8 cellular contexts compared by ENCODE assay signal in genomic region chr15:90059208-90059985, GRCh38. TPM values are rescaled to one million over a fixed set of nuclear protein-coding genes. Genes with fewer than 3 reads are reported as not detected.
DNase-seq lines count a peak whose midpoint lies in the region; ATAC-seq and TF ChIP-seq lines count a peak whose summit lies in the region.

No MANE protein-coding gene starts in this region.

- POLR2A ChIA-PET in HCT116 (lab: Charles Lee) = no interaction called here

- TF ChIP-seq CTCF in GM10266 (IDR thresholded peaks at IDR 0.05; ENCODE audit: control insufficient read depth, insufficient read depth, low read depth, missing control alignments) (no peak), HCT116 (IDR thresholded peaks at IDR 0.05 in 2 of 3, conservative IDR thresholded peaks at IDR 0.05 in 1 of 3; ENCODE audit: borderline replicate concordance in 1 of 3, insufficient read depth in 1 of 3, low read depth in 2 of 3, low read length in 2 of 3) (no peak), smooth muscle cell (IDR thresholded peaks at IDR 0.05; ENCODE audit: borderline replicate concordance, insufficient read depth, poor library complexity, severe bottlenecking) (no peak), osteoblast (IDR thresholded peaks at IDR 0.05; ENCODE audit: extremely low read depth, low read depth, low read length) (no peak)

- ATAC-seq in HCT116 = 0 out of 2 replicates have a peak, but pooled peaks have one; percentile 33

- H3F3A ChIP-seq in smooth muscle cell (ENCODE audit: low read depth) = no peaks in the 10 kb centered on the region

- RAD21 ChIA-PET in HCT116 (lab: Charles Lee; ENCODE audit: low non-redundant PET in 1 of 2, low total read pairs in 2 of 2, uncharacterized antibody in 2 of 2, unreplicated experiment in 2 of 2) = no interaction called here

- H3K9me3 ChIP-seq in HCT116 (ENCODE audit: control insufficient read depth in 1 of 2, insufficient read depth in 1 of 2, low read depth in 1 of 2, low read length in 2 of 2) = no peaks in the 10 kb centered on the region
- H3K9me3 ChIP-seq in smooth muscle cell (replicated peaks; ENCODE audit: low read depth) = no peaks in the 10 kb centered on the region
- no peaks in the 10 kb centered on the region for H3K9me3 ChIP-seq in osteoblast (ENCODE audit: low read depth, low read length)

- 0 out of 2 replicates have a peak overlapping the region, but pooled peaks have one; percentile 7 for H3K4me2 ChIP-seq in HCT116 (ENCODE audit: low read length)
- peak overlapping the region; percentile 16 for H3K4me2 ChIP-seq in smooth muscle cell
- H3K4me2 ChIP-seq in osteoblast (ENCODE audit: insufficient read depth, low read length) = no peak overlapping the region

- no peaks in the 10 kb centered on the region for H3K27me3 ChIP-seq in HCT116 (ENCODE audit: insufficient read depth, low read length)
- no peaks in the 10 kb centered on the region for H3K27me3 ChIP-seq in smooth muscle cell (ENCODE audit: low read depth)
- no peaks in the 10 kb centered on the region for H3K27me3 ChIP-seq in osteoblast (ENCODE audit: insufficient read depth, low read length)

- TF ChIP-seq RAD21 in HCT116 (IDR thresholded peaks at IDR 0.05; ENCODE audit: low read depth) = no peak

- CTCF ChIA-PET in HCT116 (lab: Charles Lee) = no interaction called here

- H3K36me3 ChIP-seq in HCT116 (ENCODE audit: control insufficient read depth in 1 of 2, insufficient read depth in 2 of 2, low read length in 2 of 2) (no peaks in the 10 kb centered on the region), smooth muscle cell (ENCODE audit: low read depth) (no peaks in the 10 kb centered on the region), osteoblast (ENCODE audit: insufficient read depth, low read length) (no peaks in the 10 kb centered on the region)

- no peak overlapping the region for H3K4me3 ChIP-seq in HCT116 (replicated peaks in 1 of 2; ENCODE audit: low read depth in 1 of 2, low read length in 2 of 2)
- no peak overlapping the region for H3K4me3 ChIP-seq in smooth muscle cell
- H3K4me3 ChIP-seq in osteoblast (ENCODE audit: insufficient read depth, low read length) = no peak overlapping the region

- no peak overlapping the region for H3K27ac ChIP-seq in HCT116 (ENCODE audit: low read depth, low read length)
- no peak overlapping the region for H3K27ac ChIP-seq in smooth muscle cell (ENCODE audit: low read depth)
- H3K27ac ChIP-seq in osteoblast (ENCODE audit: low read depth, low read length) = no peak overlapping the region

- no peak for TF ChIP-seq POLR2A in HCT116 (IDR thresholded peaks at IDR 0.05; ENCODE audit: borderline replicate concordance, extremely low read depth, insufficient read depth, insufficient read length)

- H3K9ac ChIP-seq in HCT116 (ENCODE audit: low read length) (no peak overlapping the region), smooth muscle cell (ENCODE audit: low read depth) (no peak overlapping the region)

- H3K9me2 ChIP-seq in HCT116 (ENCODE audit: insufficient read depth) = no peaks in the 10 kb centered on the region

- H3K4me1 ChIP-seq in HCT116 (ENCODE audit: control insufficient read depth in 1 of 2, insufficient read depth in 2 of 2, low read length in 2 of 2) (peaks cover 3 to 17% of the 10 kb centered on the region in 2 experiments; a peak in 3 of 4 replicates), smooth muscle cell (ENCODE audit: low read depth) (peaks cover 18% of the 10 kb centered on the region), osteoblast (ENCODE audit: insufficient read depth, low read length) (no peaks in the 10 kb centered on the region)

- H2AFZ ChIP-seq in HCT116 (ENCODE audit: low read depth, low read length, poor library complexity, severe bottlenecking) (no peak overlapping the region), smooth muscle cell (ENCODE audit: low read depth) (no peak overlapping the region), osteoblast (ENCODE audit: low read length) (no peak overlapping the region)

- WGBS in smooth muscle cell (ENCODE audit: low lambda C conversion rate) = 59% methylated on average over 21 of the region's 21 CpGs

- H4K20me1 ChIP-seq in HCT116 (ENCODE audit: insufficient read depth) (no peaks in the 10 kb centered on the region), smooth muscle cell (ENCODE audit: low read depth) (peaks cover 20% of the 10 kb centered on the region), osteoblast (ENCODE audit: insufficient read depth, low read length) (peaks cover 6% of the 10 kb centered on the region)

- no TSS peak for BruUV-seq in HCT116 (replicated peaks; lab: Mats Ljungman, UMichigan)

- DNase-seq in GM10266 (ENCODE audit: extremely low spot score) (peak; percentile 83), HCT116 (ENCODE audit: low read depth, low spot score) (no peak), NCI-H2029 (lab: John Stamatoyannopoulos, UW) (peak; percentile 15), activated T-cell treated with anti-CD3 and anti-CD28 coated beads for 1 hour (ENCODE audit: low read depth) (peak; percentile 41), cardiac septum (ENCODE audit: low spot score) (peak; percentile 95), smooth muscle cell (lab: John Stamatoyannopoulos, UW; ENCODE audit: unreplicated experiment) (no peak), osteoblast (ENCODE audit: insufficient read length, low spot score, missing footprints) (no peak), NCI-H1694 treated with DMSO at 0.1 percent for 48 hours (lab: John Stamatoyannopoulos, UW) (no peak)

- intact Hi-C loops in HCT116 (cut with micrococcal nuclease) = no loop called here
- intact Hi-C loops in cardiac septum (cut with DNase I) = no loop called here

- H3K79me2 ChIP-seq in HCT116 (ENCODE audit: insufficient read depth, low read length) (no peaks in the 10 kb centered on the region), smooth muscle cell (ENCODE audit: low read depth) (peaks cover 9% of the 10 kb centered on the region), osteoblast (ENCODE audit: insufficient read depth, low read length) (peaks cover 22% of the 10 kb centered on the region)

TF ChIP-seq in HCT116, 20 proteins besides CTCF, POLR2A, EP300 and RAD21 (continues in another document):
- no peak for TF ChIP-seq POLR2AphosphoS5 (IDR thresholded peaks at IDR 0.05; ENCODE audit: low read depth, low read length)
- no peak for TF ChIP-seq FOSL1 (IDR thresholded peaks at IDR 0.05; ENCODE audit: low read depth)
- no peak for TF ChIP-seq SP1 (IDR thresholded peaks at IDR 0.05; ENCODE audit: low read depth)
- TF ChIP-seq EGR1 (IDR thresholded peaks at IDR 0.05; ENCODE audit: low read depth) = no peak
- no peak for TF ChIP-seq CBX3 (IDR thresholded peaks at IDR 0.05; ENCODE audit: low read depth)
- TF ChIP-seq JUND (IDR thresholded peaks at IDR 0.05) = no peak
- no peak for TF ChIP-seq REST (IDR thresholded peaks at IDR 0.05; ENCODE audit: low read depth)
- TF ChIP-seq EZH2 (IDR thresholded peaks at IDR 0.05) = no peak
- no peak for TF ChIP-seq ZNF274 (IDR thresholded peaks at IDR 0.05; ENCODE audit: low read depth, low read length)
- no peak for TF ChIP-seq ELF1 (IDR thresholded peaks at IDR 0.05; ENCODE audit: borderline replicate concordance, low read depth)
- no peak for TF ChIP-seq MAX (IDR thresholded peaks at IDR 0.05)

RNA-seq across cellular contexts. Expression of gene IDH2, which starts 42.9 kb away (rescaled TPM):
- total RNA-seq in HCT116 (2021; ENCODE audit: unreplicated experiment) (48.1 TPM), cardiac septum (455 TPM), smooth muscle cell (67.9 and 82.9 TPM in 2 replicates), osteoblast (51.0 and 61.6 TPM in 2 replicates)
- polyA plus RNA-seq in HCT116 (2012) = 77.3 and 78.9 TPM in 2 replicates
- 265 and 278 TPM in 2 replicates for polyA plus RNA-seq in smooth muscle cell

RNA-seq across cellular contexts. Expression of gene ZNF710, which starts 58.3 kb away (rescaled TPM):
- total RNA-seq in HCT116 (2021; ENCODE audit: unreplicated experiment) = 10.0 TPM
- polyA plus RNA-seq in HCT116 (2012) = 7.8 and 8.9 TPM in 2 replicates
- 3.9 TPM for total RNA-seq in cardiac septum
- total RNA-seq in smooth muscle cell = 8.6 and 20.8 TPM in 2 replicates
- 10.4 and 14.8 TPM in 2 replicates for polyA plus RNA-seq in smooth muscle cell
- 10.3 and 10.9 TPM in 2 replicates for total RNA-seq in osteoblast

Comparison
In these comparisons a context has a peak if more than half of its experiments do, and no peak if none do; other contexts are left out.
1. DNase-seq: peak in GM10266 (single experiment), NCI-H2029 (single experiment), activated T-cell treated with anti-CD3 and anti-CD28 coated beads for 1 hour (single experiment) and cardiac septum (single experiment); none in HCT116 (single experiment), smooth muscle cell (single experiment), osteoblast (single experiment) and NCI-H1694 treated with DMSO at 0.1 percent for 48 hours (single experiment).